ENCODE assay signal across 11 cellular contexts in genomic region chr1:108420129-108420528, GRCh38. TPM values are rescaled to one million over a fixed set of nuclear protein-coding genes. Genes with fewer than 3 reads are reported as not detected.
"Had no signal": no experiment of that assay in that cellular context is flagged by ENCODE, and none has a peak within 500 bp of the region (broad histone marks: within the 10 kb centered on the region; RNA-seq: fewer than 3 reads in every experiment).

No MANE protein-coding gene starts in this region.

RNA-seq across cellular contexts. Expression of gene NBPF6, which starts 30.0 kb away (rescaled TPM):
- total RNA-seq: activated B cell treated with CpG ODN at 0.5 μM for 24 hours; activated CD4-positive, alpha-beta memory T cell treated with anti-CD3 and anti-CD28 coated beads, Interleukin-2, amount 10 ng/mL, durations not matched to agents 7 days and 5 days; activated CD4-positive, alpha-beta T cell treated with anti-CD3 and anti-CD28 coated beads for 36 hours; activated CD4-positive, alpha-beta T cell treated with anti-CD3 and anti-CD28 coated beads, Interleukin-2, amount 10 ng/mL, durations not matched to agents 7 days and 5 days; activated CD8-positive, alpha-beta memory T cell treated with anti-CD3 and anti-CD28 coated beads for 36 hours; activated CD8-positive, alpha-beta memory T cell treated with anti-CD3 and anti-CD28 coated beads, Interleukin-2, amount 10 ng/mL, durations not matched to agents 7 days and 5 days; activated CD8-positive, alpha-beta T cell treated with anti-CD3 and anti-CD28 coated beads for 36 hours; activated CD8-positive, alpha-beta T cell treated with anti-CD3 and anti-CD28 coated beads, Interleukin-2, amount 10 ng/mL, durations not matched to agents 7 days and 5 days; T-cell; T-helper 2 cell treated with Interferon-gamma antibody and Interleukin-4, amounts not matched to agents 100 ng/mL and 5 ng/mL, for 36 hours; WTC11 had no signal
